In genomic region chr6:26521485-26522391, GRCh38 we compare ENCODE assay signal across 8 cellular contexts.
DNase-seq lines count a peak whose midpoint lies in the region; ATAC-seq, FAIRE-seq and TF ChIP-seq lines count a peak whose summit lies in the region.

No MANE protein-coding gene starts in this region.

- DNase-seq in NCI-H1105 (lab: John Stamatoyannopoulos, UW) (peak; percentile 33), left kidney (ENCODE audit: low read depth, low spot score) (peak; percentile 87), RCC 7860 (ENCODE audit: low spot score) (no peak)
- peak; percentile 84 for DNase-seq in activated CD4-positive, CD25-positive, alpha-beta regulatory T cell treated with anti-CD3 and anti-CD28 coated beads, Interleukin-2, amount 50 U/mL, for 72 hours
- peak; percentile 66 for DNase-seq in stimulated activated CD4-positive, alpha-beta T cell treated with anti-CD3 and anti-CD28 coated beads, Interleukin-1b, Interleukin-23, amount 100 ng/mL, for 48 hours

- ATAC-seq in HG02571 (IDR thresholded peaks at IDR 0.05; ENCODE audit: unreplicated experiment): peak; percentile 74

- H3K27ac ChIP-seq in cingulate gyrus (ENCODE audit: low read depth, low read length): peak overlapping the region; percentile 88

- FAIRE-seq in RCC 7860 (lab: Jason Lieb, UNC): no peak

- TF ChIP-seq CTCF in GM12873 (IDR thresholded peaks at IDR 0.05; ENCODE audit: insufficient read depth, low read depth, low read length, missing control alignments): peak; percentile 47
